In genomic region chr3:134294302-134294925, GRCh38 we compare ENCODE assay signal across 9 cellular contexts. TPM values are rescaled to one million over a fixed set of nuclear protein-coding genes. Genes with fewer than 3 reads are reported as not detected.
DNase-seq lines count a peak whose midpoint lies in the region; ATAC-seq and TF ChIP-seq lines count a peak whose summit lies in the region.
"Had no signal": no experiment of that assay in that cellular context is flagged by ENCODE, and none has a peak within 500 bp of the region (broad histone marks: within the 10 kb centered on the region; RNA-seq: fewer than 3 reads in every experiment).

No MANE protein-coding gene starts in this region.

- no peak overlapping the region for H2BK20ac ChIP-seq in H9 (ENCODE audit: low read depth, low read length, poor library complexity, severe bottlenecking)

- no peak overlapping the region for H3K56ac ChIP-seq in H9 (ENCODE audit: insufficient read length, low read depth, low read length)

- H2BK12ac ChIP-seq in H9 (ENCODE audit: insufficient read length, low read depth, low read length): no peak overlapping the region

- no peak overlapping the region for H3K27ac Mint-ChIP-seq in activated CD4-positive, alpha-beta T cell treated with anti-CD3 and anti-CD28 coated beads, Interleukin-2, amount 10 ng/mL, durations not matched to agents 24 days and 14 days
- H3K27ac Mint-ChIP-seq in glutamatergic neuron (ENCODE audit: unreplicated experiment) (no peak overlapping the region), H9 (no peak overlapping the region)

- H3K36me3 Mint-ChIP-seq in activated CD4-positive, alpha-beta T cell treated with anti-CD3 and anti-CD28 coated beads, Interleukin-2, amount 10 ng/mL, durations not matched to agents 24 days and 14 days (ENCODE audit: low read depth): no peaks in the 10 kb centered on the region
- H3K36me3 Mint-ChIP-seq in glutamatergic neuron (ENCODE audit: unreplicated experiment) (peaks cover 7% of the 10 kb centered on the region), H9 (ENCODE audit: insufficient read depth in 1 of 3, low read depth in 3 of 3) (no peaks in the 10 kb centered on the region; a peak in 1 of 7 replicates)

- H3K4me3 ChIP-seq in foreskin fibroblast (ENCODE audit: low read depth in 1 of 2, low read length in 2 of 2): no peak overlapping the region

- H3K79me2 ChIP-seq in H9 (ENCODE audit: insufficient read depth, low read length): no peaks in the 10 kb centered on the region

- H3K27me3 Mint-ChIP-seq in activated CD4-positive, alpha-beta T cell treated with anti-CD3 and anti-CD28 coated beads, Interleukin-2, amount 10 ng/mL, durations not matched to agents 24 days and 14 days: peaks cover 42% of the 10 kb centered on the region
- H3K27me3 Mint-ChIP-seq in glutamatergic neuron (ENCODE audit: unreplicated experiment): no peaks in the 10 kb centered on the region
- H3K27me3 Mint-ChIP-seq in H9 (ENCODE audit: low read depth): no peaks in the 10 kb centered on the region

- H2AK5ac ChIP-seq in H9 (ENCODE audit: insufficient read length, low read length): no peak overlapping the region

- no peaks in the 10 kb centered on the region for H3K4me1 ChIP-seq in H9 (ENCODE audit: insufficient read depth, low read length)

- no peak overlapping the region for H4K8ac ChIP-seq in H9 (replicated peaks; ENCODE audit: insufficient read length, low read depth, low read length)

- no peak overlapping the region for H4K91ac ChIP-seq in H9 (ENCODE audit: insufficient read length, low read depth, low read length)

- intact Hi-C loops in activated CD4-positive, alpha-beta T cell treated with anti-CD3 and anti-CD28 coated beads, Interleukin-2, amount 10 ng/mL, durations not matched to agents 24 days and 14 days (cut with micrococcal nuclease): loop anchor here (1.0 to 2.0 kb wide), 3 partner anchors 39 to 56 kb away; partner anchors contain the start of gene RYK

- no peaks in the 10 kb centered on the region for H3K9me3 ChIP-seq in H9 (ENCODE audit: control insufficient read depth, low read depth, low read length)

- H3K14ac ChIP-seq in H9 (ENCODE audit: insufficient read depth, low read length): no peak overlapping the region

- H3K23me2 ChIP-seq in H9 (ENCODE audit: insufficient read length, low read depth, low read length, poor library complexity, severe bottlenecking): no peaks in the 10 kb centered on the region

- H3K4me2 ChIP-seq in H9 (ENCODE audit: insufficient read depth, insufficient read length, low read length): no peak overlapping the region

- H4K20me1 ChIP-seq in H9 (ENCODE audit: control insufficient read depth, insufficient read depth, insufficient read length): no peaks in the 10 kb centered on the region

- peaks cover 5% of the 10 kb centered on the region for H3K9me3 Mint-ChIP-seq in activated CD4-positive, alpha-beta T cell treated with anti-CD3 and anti-CD28 coated beads, Interleukin-2, amount 10 ng/mL, durations not matched to agents 24 days and 14 days
- H3K9me3 Mint-ChIP-seq in glutamatergic neuron (ENCODE audit: unreplicated experiment) (peaks cover 2% of the 10 kb centered on the region), H9 (peaks cover 0 to 6% of the 10 kb centered on the region in 2 experiments; a peak in 2 of 5 replicates)

- H3K27ac ChIP-seq in H9 (ENCODE audit: insufficient read length, low read depth, low read length): no peak overlapping the region

- H3K79me1 ChIP-seq in H9 (ENCODE audit: insufficient read depth, low read depth, low read length, poor library complexity, severe bottlenecking): no peaks in the 10 kb centered on the region

- H3K4me3 Mint-ChIP-seq in activated CD4-positive, alpha-beta T cell treated with anti-CD3 and anti-CD28 coated beads, Interleukin-2, amount 10 ng/mL, durations not matched to agents 24 days and 14 days: no peak overlapping the region
- no peak overlapping the region for H3K4me3 Mint-ChIP-seq in glutamatergic neuron (ENCODE audit: unreplicated experiment)
- H3K4me3 Mint-ChIP-seq in H9: no peak overlapping the region

- ATAC-seq in GM19025 (IDR thresholded peaks at IDR 0.05; ENCODE audit: low read depth, unreplicated experiment) (peak; percentile 100), HG03064 (IDR thresholded peaks at IDR 0.05; ENCODE audit: low read depth, unreplicated experiment) (peak; percentile 99)

- H3K27me3 ChIP-seq in H9 (ENCODE audit: insufficient read depth, low read length): no peaks in the 10 kb centered on the region

- no peak overlapping the region for H3K4ac ChIP-seq in H9 (ENCODE audit: low read depth, low read length)

- no peak overlapping the region for H3K9ac ChIP-seq in H9 (ENCODE audit: extremely low read depth, insufficient read length, low read length)

- no peak overlapping the region for H2BK120ac ChIP-seq in H9 (ENCODE audit: low read depth, low read length, poor library complexity, severe bottlenecking)

- no peak overlapping the region for H2BK15ac ChIP-seq in H9 (ENCODE audit: low read depth, low read length)

- H3T11ph ChIP-seq in H9 (ENCODE audit: low read length): no peak overlapping the region

- TF ChIP-seq CTCF in glutamatergic neuron (IDR thresholded peaks at IDR 0.05; ENCODE audit: partially characterized antibody, unreplicated experiment) (no peak), foreskin fibroblast (IDR thresholded peaks at IDR 0.05; ENCODE audit: low read depth, low read length) (no peak), H9 (conservative IDR thresholded peaks at IDR 0.05) (no peak)

- H2AFZ ChIP-seq in H9 (ENCODE audit: low read length): no peak overlapping the region

- H4K5ac ChIP-seq in H9 (ENCODE audit: insufficient read length, low read depth, low read length): no peak overlapping the region

- H2BK5ac ChIP-seq in H9 (ENCODE audit: insufficient read length, low read length): no peak overlapping the region

- no peak overlapping the region for H3K18ac ChIP-seq in H9 (ENCODE audit: insufficient read length, low read depth, low read length)

- peaks cover 2% of the 10 kb centered on the region for H3K4me1 Mint-ChIP-seq in activated CD4-positive, alpha-beta T cell treated with anti-CD3 and anti-CD28 coated beads, Interleukin-2, amount 10 ng/mL, durations not matched to agents 24 days and 14 days
- no peaks in the 10 kb centered on the region for H3K4me1 Mint-ChIP-seq in glutamatergic neuron (ENCODE audit: low read depth, unreplicated experiment)
- peaks cover 2 to 6% of the 10 kb centered on the region in 2 experiments; a peak in 2 of 4 replicates for H3K4me1 Mint-ChIP-seq in H9

- DNase-seq in activated CD4-positive, alpha-beta T cell treated with anti-CD3 and anti-CD28 coated beads, Interleukin-2, amount 10 ng/mL, durations not matched to agents 24 days and 14 days: peak; percentile 89
- peak; percentile 57 to 62 for DNase-seq in stimulated activated CD4-positive, alpha-beta T cell treated with anti-CD3 and anti-CD28 coated beads, Interleukin-2, amount 100 ng/mL, for 24 hours
- DNase-seq in glutamatergic neuron (no peak), foreskin fibroblast (no peak), NCI-H2029 treated with DMSO at 0.1 percent for 48 hours (lab: John Stamatoyannopoulos, UW) (no peak), H9 (no peak)
- DNase-seq: IMR-90 had no signal

- H3K23ac ChIP-seq in H9 (ENCODE audit: insufficient read length, low read depth, low read length): no peak overlapping the region

- no CpG with 5 or more reads among the region's 5 CpGs for WGBS in H9 (ENCODE audit: extremely low coverage, insufficient read length, low lambda C conversion rate)

RNA-seq across cellular contexts. Expression of gene RYK, which starts 43.8 kb away (rescaled TPM):
- total RNA-seq in activated CD4-positive, alpha-beta T cell treated with anti-CD3 and anti-CD28 coated beads, Interleukin-2, amount 10 ng/mL, durations not matched to agents 24 days and 14 days: 17.2 and 19.9 TPM in 2 replicates
- total RNA-seq in glutamatergic neuron (ENCODE audit: unreplicated experiment) (33.6 TPM), H9 (2021) (57.7 and 60.6 TPM in 2 replicates)

Comparison
In these comparisons a context has a peak if more than half of its experiments do, and no peak if none do; other contexts are left out.
1. DNase-seq: peak in activated CD4-positive, alpha-beta T cell treated with anti-CD3 and anti-CD28 coated beads, Interleukin-2, amount 10 ng/mL, durations not matched to agents 24 days and 14 days (single experiment) and stimulated activated CD4-positive, alpha-beta T cell treated with anti-CD3 and anti-CD28 coated beads, Interleukin-2, amount 100 ng/mL, for 24 hours (2 of 2); none in glutamatergic neuron (single experiment), foreskin fibroblast (0 of 2), NCI-H2029 treated with DMSO at 0.1 percent for 48 hours (single experiment) and H9 (single experiment).